In genomic region chr19:18329035-18329376, GRCh38 we compare ENCODE assay signal across 1 cellular context.
TF ChIP-seq lines count a peak whose summit lies in the region.

No MANE protein-coding gene starts in this region.

TF ChIP-seq in HepG2, 621 proteins besides CTCF, POLR2A, EP300 and RAD21:
- TF ChIP-seq, protein P1, sequence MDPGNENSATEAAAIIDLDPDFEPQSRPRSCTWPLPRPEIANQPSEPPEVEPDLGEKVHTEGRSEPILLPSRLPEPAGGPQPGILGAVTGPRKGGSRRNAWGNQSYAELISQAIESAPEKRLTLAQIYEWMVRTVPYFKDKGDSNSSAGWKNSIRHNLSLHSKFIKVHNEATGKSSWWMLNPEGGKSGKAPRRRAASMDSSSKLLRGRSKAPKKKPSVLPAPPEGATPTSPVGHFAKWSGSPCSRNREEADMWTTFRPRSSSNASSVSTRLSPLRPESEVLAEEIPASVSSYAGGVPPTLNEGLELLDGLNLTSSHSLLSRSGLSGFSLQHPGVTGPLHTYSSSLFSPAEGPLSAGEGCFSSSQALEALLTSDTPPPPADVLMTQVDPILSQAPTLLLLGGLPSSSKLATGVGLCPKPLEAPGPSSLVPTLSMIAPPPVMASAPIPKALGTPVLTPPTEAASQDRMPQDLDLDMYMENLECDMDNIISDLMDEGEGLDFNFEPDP (CRISPR knock-in tag; conservative IDR thresholded peaks at IDR 0.05), result no peak
- TF ChIP-seq, protein P2, sequence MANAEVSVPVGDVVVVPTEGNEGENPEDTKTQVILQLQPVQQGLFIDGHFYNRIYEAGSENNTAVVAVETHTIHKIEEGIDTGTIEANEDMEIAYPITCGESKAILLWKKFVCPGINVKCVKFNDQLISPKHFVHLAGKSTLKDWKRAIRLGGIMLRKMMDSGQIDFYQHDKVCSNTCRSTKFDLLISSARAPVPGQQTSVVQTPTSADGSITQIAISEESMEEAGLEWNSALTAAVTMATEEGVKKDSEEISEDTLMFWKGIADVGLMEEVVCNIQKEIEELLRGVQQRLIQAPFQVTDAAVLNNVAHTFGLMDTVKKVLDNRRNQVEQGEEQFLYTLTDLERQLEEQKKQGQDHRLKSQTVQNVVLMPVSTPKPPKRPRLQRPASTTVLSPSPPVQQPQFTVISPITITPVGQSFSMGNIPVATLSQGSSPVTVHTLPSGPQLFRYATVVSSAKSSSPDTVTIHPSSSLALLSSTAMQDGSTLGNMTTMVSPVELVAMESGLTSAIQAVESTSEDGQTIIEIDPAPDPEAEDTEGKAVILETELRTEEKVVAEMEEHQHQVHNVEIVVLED (CRISPR knock-in tag; IDR thresholded peaks at IDR 0.05; ENCODE audit: borderline replicate concordance), result no peak
- TF ChIP-seq SMC3 (IDR thresholded peaks at IDR 0.05; ENCODE audit: low read length) (no peak), SALL1 (CRISPR knock-in tag; IDR thresholded peaks at IDR 0.05) (no peak), ZNF460 (CRISPR knock-in tag; IDR thresholded peaks at IDR 0.05; ENCODE audit: borderline replicate concordance) (peak; percentile 80), NCOA1 (CRISPR knock-in tag; IDR thresholded peaks at IDR 0.05) (no peak), ISX (CRISPR knock-in tag; conservative IDR thresholded peaks at IDR 0.05) (no peak), ZFP36L2 (CRISPR knock-in tag; IDR thresholded peaks at IDR 0.05) (no peak), PHF21A (CRISPR knock-in tag; IDR thresholded peaks at IDR 0.05) (peak; percentile 11; the same call in 1 of the 2 replicates), TOPORS (CRISPR knock-in tag; IDR thresholded peaks at IDR 0.05) (no peak), NFYC (CRISPR knock-in tag; IDR thresholded peaks at IDR 0.05) (no peak), HNRNPLL (IDR thresholded peaks at IDR 0.05; ENCODE audit: low read depth, low read length, poor library complexity, severe bottlenecking) (no peak), SYNCRIP (IDR thresholded peaks at IDR 0.05; ENCODE audit: insufficient read depth, low read depth, low read length) (no peak), LCORL (IDR thresholded peaks at IDR 0.05) (no peak), LCORL (CRISPR knock-in tag; IDR thresholded peaks at IDR 0.05) (no peak), SIN3B (IDR thresholded peaks at IDR 0.05; ENCODE audit: low read length) (no peak), ZNF234 (CRISPR knock-in tag; conservative IDR thresholded peaks at IDR 0.05) (no peak), ZNF781 (CRISPR knock-in tag; IDR thresholded peaks at IDR 0.05; ENCODE audit: borderline replicate concordance, not compliant biosample characterization) (no peak), ZNF101 (CRISPR knock-in tag; IDR thresholded peaks at IDR 0.05; ENCODE audit: borderline replicate concordance, low read depth) (no peak), BRCA1 (CRISPR knock-in tag; IDR thresholded peaks at IDR 0.05) (no peak), ZNF576 (CRISPR knock-in tag; IDR thresholded peaks at IDR 0.05) (no peak), ZNF563 (CRISPR knock-in tag; IDR thresholded peaks at IDR 0.05) (no peak), ZSCAN22 (CRISPR knock-in tag; IDR thresholded peaks at IDR 0.05) (no peak), AKAP8 (CRISPR knock-in tag; IDR thresholded peaks at IDR 0.05) (no peak), HHEX (CRISPR knock-in tag; IDR thresholded peaks at IDR 0.05) (no peak), MAF1 (CRISPR knock-in tag; IDR thresholded peaks at IDR 0.05; ENCODE audit: borderline replicate concordance) (no peak), ZNF468 (CRISPR knock-in tag; IDR thresholded peaks at IDR 0.05) (no peak), ZNF687 (CRISPR knock-in tag; IDR thresholded peaks at IDR 0.05) (peak; percentile 40), ZMAT3 (CRISPR knock-in tag; conservative IDR thresholded peaks at IDR 0.05) (no peak), CREB1 (IDR thresholded peaks at IDR 0.05) (no peak), CREB1 (CRISPR knock-in tag; IDR thresholded peaks at IDR 0.05) (no peak), MAZ (IDR thresholded peaks at IDR 0.05; ENCODE audit: borderline replicate concordance, low read depth, low read length) (no peak), MAZ (CRISPR knock-in tag; IDR thresholded peaks at IDR 0.05; ENCODE audit: low read depth) (no peak), ZNF274 (CRISPR knock-in tag; IDR thresholded peaks at IDR 0.05) (no peak), RFX1 (IDR thresholded peaks at IDR 0.05) (no peak), HOXD1 (CRISPR knock-in tag; IDR thresholded peaks at IDR 0.05) (0 out of 2 replicates have a peak, but pooled peaks have one; percentile 28), ZMYM2 (CRISPR knock-in tag; IDR thresholded peaks at IDR 0.05) (no peak), SAP130 (CRISPR knock-in tag; IDR thresholded peaks at IDR 0.05; ENCODE audit: low read depth) (no peak), ZNF17 (CRISPR knock-in tag; IDR thresholded peaks at IDR 0.05) (no peak), SRF (IDR thresholded peaks at IDR 0.05; ENCODE audit: low read depth, low read length) (no peak), GFI1 (CRISPR knock-in tag; IDR thresholded peaks at IDR 0.05; ENCODE audit: borderline replicate concordance) (peak; percentile 16; the same call in 1 of the 2 replicates), ISL2 (CRISPR knock-in tag; IDR thresholded peaks at IDR 0.05) (0 out of 2 replicates have a peak, but pooled peaks have one; percentile 35), ZNF260 (CRISPR knock-in tag; IDR thresholded peaks at IDR 0.05; ENCODE audit: borderline replicate concordance, low read depth) (no peak), ZNF3 (CRISPR knock-in tag; IDR thresholded peaks at IDR 0.05) (no peak), ZNF432 (CRISPR knock-in tag; IDR thresholded peaks at IDR 0.05; ENCODE audit: borderline replicate concordance) (no peak), ZNF569 (CRISPR knock-in tag; IDR thresholded peaks at IDR 0.05; ENCODE audit: borderline replicate concordance) (no peak)
- TF ChIP-seq, protein P3, sequence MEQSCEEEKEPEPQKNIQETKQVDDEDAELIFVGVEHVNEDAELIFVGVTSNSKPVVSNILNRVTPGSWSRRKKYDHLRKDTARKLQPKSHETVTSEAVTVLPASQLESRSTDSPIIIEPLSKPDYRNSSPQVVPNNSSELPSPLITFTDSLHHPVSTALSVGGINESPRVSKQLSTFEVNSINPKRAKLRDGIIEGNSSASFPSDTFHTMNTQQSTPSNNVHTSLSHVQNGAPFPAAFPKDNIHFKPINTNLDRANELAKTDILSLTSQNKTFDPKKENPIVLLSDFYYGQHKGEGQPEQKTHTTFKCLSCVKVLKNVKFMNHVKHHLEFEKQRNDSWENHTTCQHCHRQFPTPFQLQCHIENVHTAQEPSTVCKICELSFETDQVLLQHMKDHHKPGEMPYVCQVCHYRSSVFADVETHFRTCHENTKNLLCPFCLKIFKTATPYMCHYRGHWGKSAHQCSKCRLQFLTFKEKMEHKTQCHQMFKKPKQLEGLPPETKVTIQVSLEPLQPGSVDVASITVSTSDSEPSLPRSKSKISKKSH (CRISPR knock-in tag; IDR thresholded peaks at IDR 0.05; ENCODE audit: borderline replicate concordance), result no peak
- TF ChIP-seq, protein P4, sequence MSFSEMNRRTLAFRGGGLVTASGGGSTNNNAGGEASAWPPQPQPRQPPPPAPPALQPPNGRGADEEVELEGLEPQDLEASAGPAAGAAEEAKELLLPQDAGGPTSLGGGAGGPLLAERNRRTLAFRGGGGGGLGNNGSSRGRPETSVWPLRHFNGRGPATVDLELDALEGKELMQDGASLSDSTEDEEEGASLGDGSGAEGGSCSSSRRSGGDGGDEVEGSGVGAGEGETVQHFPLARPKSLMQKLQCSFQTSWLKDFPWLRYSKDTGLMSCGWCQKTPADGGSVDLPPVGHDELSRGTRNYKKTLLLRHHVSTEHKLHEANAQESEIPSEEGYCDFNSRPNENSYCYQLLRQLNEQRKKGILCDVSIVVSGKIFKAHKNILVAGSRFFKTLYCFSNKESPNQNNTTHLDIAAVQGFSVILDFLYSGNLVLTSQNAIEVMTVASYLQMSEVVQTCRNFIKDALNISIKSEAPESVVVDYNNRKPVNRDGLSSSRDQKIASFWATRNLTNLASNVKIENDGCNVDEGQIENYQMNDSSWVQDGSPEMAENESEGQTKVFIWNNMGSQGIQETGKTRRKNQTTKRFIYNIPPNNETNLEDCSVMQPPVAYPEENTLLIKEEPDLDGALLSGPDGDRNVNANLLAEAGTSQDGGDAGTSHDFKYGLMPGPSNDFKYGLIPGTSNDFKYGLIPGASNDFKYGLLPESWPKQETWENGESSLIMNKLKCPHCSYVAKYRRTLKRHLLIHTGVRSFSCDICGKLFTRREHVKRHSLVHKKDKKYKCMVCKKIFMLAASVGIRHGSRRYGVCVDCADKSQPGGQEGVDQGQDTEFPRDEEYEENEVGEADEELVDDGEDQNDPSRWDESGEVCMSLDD (CRISPR knock-in tag; IDR thresholded peaks at IDR 0.05; ENCODE audit: borderline replicate concordance), result no peak
- TF ChIP-seq, protein P5, sequence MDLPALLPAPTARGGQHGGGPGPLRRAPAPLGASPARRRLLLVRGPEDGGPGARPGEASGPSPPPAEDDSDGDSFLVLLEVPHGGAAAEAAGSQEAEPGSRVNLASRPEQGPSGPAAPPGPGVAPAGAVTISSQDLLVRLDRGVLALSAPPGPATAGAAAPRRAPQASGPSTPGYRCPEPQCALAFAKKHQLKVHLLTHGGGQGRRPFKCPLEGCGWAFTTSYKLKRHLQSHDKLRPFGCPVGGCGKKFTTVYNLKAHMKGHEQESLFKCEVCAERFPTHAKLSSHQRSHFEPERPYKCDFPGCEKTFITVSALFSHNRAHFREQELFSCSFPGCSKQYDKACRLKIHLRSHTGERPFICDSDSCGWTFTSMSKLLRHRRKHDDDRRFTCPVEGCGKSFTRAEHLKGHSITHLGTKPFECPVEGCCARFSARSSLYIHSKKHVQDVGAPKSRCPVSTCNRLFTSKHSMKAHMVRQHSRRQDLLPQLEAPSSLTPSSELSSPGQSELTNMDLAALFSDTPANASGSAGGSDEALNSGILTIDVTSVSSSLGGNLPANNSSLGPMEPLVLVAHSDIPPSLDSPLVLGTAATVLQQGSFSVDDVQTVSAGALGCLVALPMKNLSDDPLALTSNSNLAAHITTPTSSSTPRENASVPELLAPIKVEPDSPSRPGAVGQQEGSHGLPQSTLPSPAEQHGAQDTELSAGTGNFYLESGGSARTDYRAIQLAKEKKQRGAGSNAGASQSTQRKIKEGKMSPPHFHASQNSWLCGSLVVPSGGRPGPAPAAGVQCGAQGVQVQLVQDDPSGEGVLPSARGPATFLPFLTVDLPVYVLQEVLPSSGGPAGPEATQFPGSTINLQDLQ (CRISPR knock-in tag; IDR thresholded peaks at IDR 0.05), result no peak
